Comparison of ENCODE assay signal across 14 cellular contexts in genomic region chr10:119337796-119338432, GRCh38.
A peak's percentile ranks its signal among the peaks of the same experiment; 100 is the strongest.
DNase-seq lines count a peak whose midpoint lies in the region; ATAC-seq and TF ChIP-seq lines count a peak whose summit lies in the region.
"Had no signal": no experiment of that assay in that cellular context is flagged by ENCODE, and none has a peak within 500 bp of the region (broad histone marks: within the 10 kb centered on the region; RNA-seq: fewer than 3 reads in every experiment).

No MANE protein-coding gene starts in this region.

- TF ChIP-seq POLR2A in lower leg skin (IDR thresholded peaks at IDR 0.05): no peak

- no peaks in the 10 kb centered on the region for H3K4me1 ChIP-seq in RWPE2 (ENCODE audit: insufficient read depth, poor library complexity, severe bottlenecking)

- intact Hi-C loops in lower leg skin (cut with DNase I; ENCODE audit: low total_unique reads): no loop called here

- WGBS in lower leg skin, 2 donors: 88 to 89% methylated on average over 8 of the region's 8 CpGs

- H3K9me3 ChIP-seq in RWPE2 (ENCODE audit: severe bottlenecking): no peaks in the 10 kb centered on the region

- H3K4me3 ChIP-seq in RWPE2 (ENCODE audit: severe bottlenecking) (no peak overlapping the region), lower leg skin (ENCODE audit: low read depth, poor library complexity, severe bottlenecking) (no peak overlapping the region)

- no peaks in the 10 kb centered on the region for H3K27me3 ChIP-seq in RWPE2 (ENCODE audit: insufficient read depth, poor library complexity, severe bottlenecking)

- no peak overlapping the region for H3K27ac ChIP-seq in RWPE2 (ENCODE audit: poor library complexity, severe bottlenecking)
- H3K27ac ChIP-seq: epithelial cell of prostate had no signal

- TF ChIP-seq CTCF in RWPE2 (IDR thresholded peaks at IDR 0.05; ENCODE audit: poor library complexity, severe bottlenecking) (no peak), lower leg skin (IDR thresholded peaks at IDR 0.05) (no peak)

- peak; percentile 59; the same call in 1 of the 3 replicates for ATAC-seq in RWPE2 (ENCODE audit: low read depth)
- ATAC-seq: CD8-positive, alpha-beta T cell had no signal

- H3K36me3 ChIP-seq in RWPE2 (ENCODE audit: low read depth): no peaks in the 10 kb centered on the region

- DNase-seq in EL (peak; percentile 72), RWPE2 (ENCODE audit: low spot score) (no peak), fibroblast of peridontal ligament (ENCODE audit: extremely low read depth) (peak; percentile 54), non-pigmented ciliary epithelial cell (ENCODE audit: low read depth) (peak; percentile 56), 8988T (no peak), NCI-H510A (lab: John Stamatoyannopoulos, UW) (no peak), SW 1271 (lab: John Stamatoyannopoulos, UW) (no peak), lower leg skin (ENCODE audit: low spot score in 2 of 2) (no peak)
- DNase-seq: activated CD4-positive, CD25-positive, alpha-beta regulatory T cell; activated T-cell treated with anti-CD3 and anti-CD28 coated beads, Interleukin-2, amount 50 U/mL, for 24 hours; CD8-positive, alpha-beta T cell; SIG-M5; stimulated activated CD4-positive, alpha-beta T cell treated with anti-CD3 and anti-CD28 coated beads, Interleukin-12 subunit alpha, Interleukin-12 subunit beta, amount 100 ng/mL, for 4 hours had no signal

Comparison
In these comparisons a context has a peak if more than half of its experiments do, and no peak if none do; other contexts are left out.
1. DNase-seq: peak in EL (single experiment), fibroblast of peridontal ligament (single experiment) and non-pigmented ciliary epithelial cell (single experiment); none in RWPE2 (single experiment), 8988T (single experiment), NCI-H510A (single experiment), SW 1271 (0 of 2) and lower leg skin (0 of 2).